Comparison of ENCODE assay signal across 12 cellular contexts in genomic region chr9:113511047-113511521, GRCh38. TPM values are rescaled to one million over a fixed set of nuclear protein-coding genes. Genes with fewer than 3 reads are reported as not detected.
A peak's percentile ranks its signal among the peaks of the same experiment; 100 is the strongest.
DNase-seq lines count a peak whose midpoint lies in the region; ATAC-seq, FAIRE-seq and TF ChIP-seq lines count a peak whose summit lies in the region.
"Had no signal": no experiment of that assay in that cellular context is flagged by ENCODE, and none has a peak within 500 bp of the region (broad histone marks: within the 10 kb centered on the region; RNA-seq: fewer than 3 reads in every experiment).

No MANE protein-coding gene starts in this region.

- H3K9ac ChIP-seq in kidney (ENCODE audit: low read length in 2 of 2), result peak overlapping the region; percentile 22 to 49

- peak overlapping the region; percentile 34 to 36 for H3K4me3 ChIP-seq in kidney (ENCODE audit: low read length in 2 of 2)
- no peak overlapping the region for H3K4me3 ChIP-seq in thoracic aorta

- H3K4me3 Mint-ChIP-seq in activated CD4-positive, alpha-beta T cell treated with anti-CD3 and anti-CD28 coated beads, Interleukin-2, amount 10 ng/mL, durations not matched to agents 7 days and 5 days, result no peak overlapping the region
- H3K4me3 Mint-ChIP-seq in activated naive CD8-positive, alpha-beta T cell treated with anti-CD3 and anti-CD28 coated beads, Interleukin-2, amount 10 ng/mL, durations not matched to agents 7 days and 5 days, result peak overlapping the region; percentile 81

- H3K36me3 ChIP-seq in kidney (ENCODE audit: control insufficient read depth in 1 of 2, insufficient read depth in 2 of 2, low read length in 2 of 2) (peaks cover 5 to 14% of the 10 kb centered on the region in 2 donors), thoracic aorta (peaks cover 21% of the 10 kb centered on the region)

- POLR2A ChIA-PET in activated CD4-positive, alpha-beta T cell treated with anti-CD3 and anti-CD28 coated beads, Interleukin-2, amount 10 ng/mL, durations not matched to agents 7 days and 5 days (lab: Charles Lee), result no interaction called here
- POLR2A ChIA-PET in activated naive CD8-positive, alpha-beta T cell treated with anti-CD3 and anti-CD28 coated beads, Interleukin-2, amount 10 ng/mL, durations not matched to agents 7 days and 5 days (lab: Charles Lee), result interaction anchor here (1.8 to 2.9 kb wide), 3 partner anchors 12 to 71 kb away, joined by 7 to 30 read pairs (median 14); no protein-coding TSS in a partner anchor

- FAIRE-seq in kidney (lab: Jason Lieb, UNC) (no peak), GM19239 (lab: Jason Lieb, UNC) (no peak)

- peaks cover 32 to 36% of the 10 kb centered on the region in 2 donors for H3K4me1 ChIP-seq in kidney (ENCODE audit: control insufficient read depth in 1 of 2, insufficient read depth in 1 of 2, low read depth in 1 of 2, low read length in 2 of 2)
- peaks cover 18 to 47% of the 10 kb centered on the region in 2 donors for H3K4me1 ChIP-seq in thoracic aorta (ENCODE audit: control insufficient read depth in 1 of 2, low read depth in 2 of 2)

- TF ChIP-seq CTCF in kidney (IDR thresholded peaks at IDR 0.05; ENCODE audit: borderline replicate concordance, extremely low read depth, insufficient read depth), result no peak
- TF ChIP-seq CTCF in thoracic aorta (IDR thresholded peaks at IDR 0.05), result no peak
- TF ChIP-seq CTCF in GM10266 (IDR thresholded peaks at IDR 0.05; ENCODE audit: control insufficient read depth, insufficient read depth, low read depth, missing control alignments), result no peak

- H3K9me3 ChIP-seq in kidney (ENCODE audit: control insufficient read depth in 1 of 2, low read length in 2 of 2), result no peaks in the 10 kb centered on the region
- no peaks in the 10 kb centered on the region for H3K9me3 ChIP-seq in thoracic aorta

- peak overlapping the region; percentile 82 to 84 for H3K27ac ChIP-seq in kidney (ENCODE audit: low read depth in 2 of 2, low read length in 2 of 2)
- peak overlapping the region; percentile 71 to 84 for H3K27ac ChIP-seq in thoracic aorta
- H3K27ac ChIP-seq: VCaP had no signal

- intact Hi-C loops in kidney (cut with DNase I), result no loop called here

- H3K27ac Mint-ChIP-seq in activated CD4-positive, alpha-beta T cell treated with anti-CD3 and anti-CD28 coated beads, Interleukin-2, amount 10 ng/mL, durations not matched to agents 7 days and 5 days, result peak overlapping the region; percentile 95
- peak overlapping the region; percentile 98 for H3K27ac Mint-ChIP-seq in activated naive CD8-positive, alpha-beta T cell treated with anti-CD3 and anti-CD28 coated beads, Interleukin-2, amount 10 ng/mL, durations not matched to agents 7 days and 5 days

- H3K27me3 Mint-ChIP-seq in activated CD4-positive, alpha-beta T cell treated with anti-CD3 and anti-CD28 coated beads, Interleukin-2, amount 10 ng/mL, durations not matched to agents 7 days and 5 days, result no peaks in the 10 kb centered on the region
- H3K27me3 Mint-ChIP-seq in activated naive CD8-positive, alpha-beta T cell treated with anti-CD3 and anti-CD28 coated beads, Interleukin-2, amount 10 ng/mL, durations not matched to agents 7 days and 5 days, result no peaks in the 10 kb centered on the region

- no peak for ATAC-seq in activated naive CD8-positive, alpha-beta T cell treated with anti-CD3 and anti-CD28 coated beads, Interleukin-2, amount 10 ng/mL, durations not matched to agents 7 days and 5 days (ENCODE audit: low read depth)
- ATAC-seq in thoracic aorta (ENCODE audit: insufficient number of reproducible peaks, low FRiP score, low read depth), result no peak

- no peaks in the 10 kb centered on the region for H3K9me3 Mint-ChIP-seq in activated CD4-positive, alpha-beta T cell treated with anti-CD3 and anti-CD28 coated beads, Interleukin-2, amount 10 ng/mL, durations not matched to agents 7 days and 5 days
- no peaks in the 10 kb centered on the region for H3K9me3 Mint-ChIP-seq in activated naive CD8-positive, alpha-beta T cell treated with anti-CD3 and anti-CD28 coated beads, Interleukin-2, amount 10 ng/mL, durations not matched to agents 7 days and 5 days

- no peaks in the 10 kb centered on the region for H3K36me3 Mint-ChIP-seq in activated CD4-positive, alpha-beta T cell treated with anti-CD3 and anti-CD28 coated beads, Interleukin-2, amount 10 ng/mL, durations not matched to agents 7 days and 5 days (ENCODE audit: low read depth)
- peaks cover 4% of the 10 kb centered on the region for H3K36me3 Mint-ChIP-seq in activated naive CD8-positive, alpha-beta T cell treated with anti-CD3 and anti-CD28 coated beads, Interleukin-2, amount 10 ng/mL, durations not matched to agents 7 days and 5 days

- DNase-seq in activated CD4-positive, alpha-beta T cell treated with anti-CD3 and anti-CD28 coated beads, Interleukin-2, amount 10 ng/mL, durations not matched to agents 7 days and 5 days, result no peak
- no peak for DNase-seq in activated CD4-positive, alpha-beta T cell treated with anti-CD3 and anti-CD28 coated beads, Interleukin-2, amount 50 U/mL, for 1 hour
- no peak for DNase-seq in activated naive CD8-positive, alpha-beta T cell treated with anti-CD3 and anti-CD28 coated beads, Interleukin-2, amount 10 ng/mL, durations not matched to agents 7 days and 5 days
- DNase-seq in kidney, result no peak
- no peak for DNase-seq in thoracic aorta (ENCODE audit: low spot score)
- no peak for DNase-seq in stimulated activated naive CD4-positive, alpha-beta T cell treated with Interleukin-2 at 50 U/mL for 16 hours (lab: John Stamatoyannopoulos, UW)
- DNase-seq in GM10266 (ENCODE audit: extremely low spot score), result no peak
- DNase-seq in GM19239 (ENCODE audit: insufficient read length, low spot score), result no peak
- DNase-seq: erythroblast, H7, islet precursor cell had no signal

- H3K4me1 Mint-ChIP-seq in activated CD4-positive, alpha-beta T cell treated with anti-CD3 and anti-CD28 coated beads, Interleukin-2, amount 10 ng/mL, durations not matched to agents 7 days and 5 days, result peaks cover 55% of the 10 kb centered on the region
- peaks cover 62% of the 10 kb centered on the region for H3K4me1 Mint-ChIP-seq in activated naive CD8-positive, alpha-beta T cell treated with anti-CD3 and anti-CD28 coated beads, Interleukin-2, amount 10 ng/mL, durations not matched to agents 7 days and 5 days

- H3K27me3 ChIP-seq in thoracic aorta (replicated peaks; ENCODE audit: insufficient read depth), result no peaks in the 10 kb centered on the region

- CTCF ChIA-PET in activated CD4-positive, alpha-beta T cell treated with anti-CD3 and anti-CD28 coated beads, Interleukin-2, amount 10 ng/mL, durations not matched to agents 7 days and 5 days (lab: Charles Lee), result interaction anchor here (1.2 kb wide), 1 partner anchor 72 kb away, joined by 3 read pairs; no protein-coding TSS in a partner anchor

RNA-seq across cellular contexts. Expression of gene RGS3, which starts 47.6 kb away (rescaled TPM):
- 10 to 100 TPM; 41.5 to 41.6 TPM for total RNA-seq in activated CD4-positive, alpha-beta T cell treated with anti-CD3 and anti-CD28 coated beads, Interleukin-2, amount 10 ng/mL, durations not matched to agents 7 days and 5 days
- 10 to 100 TPM; 63.2 to 65.5 TPM for total RNA-seq in activated naive CD8-positive, alpha-beta T cell treated with anti-CD3 and anti-CD28 coated beads, Interleukin-2, amount 10 ng/mL, durations not matched to agents 7 days and 5 days
- total RNA-seq in kidney (114 TPM), thoracic aorta (100 to 1,000 TPM; 170 to 202 TPM)
- 137 TPM for polyA plus RNA-seq in kidney (ENCODE audit: insufficient read depth, low read depth, low replicate concordance)
